8 cellular contexts compared by ENCODE assay signal in the genomic region with DNA sequence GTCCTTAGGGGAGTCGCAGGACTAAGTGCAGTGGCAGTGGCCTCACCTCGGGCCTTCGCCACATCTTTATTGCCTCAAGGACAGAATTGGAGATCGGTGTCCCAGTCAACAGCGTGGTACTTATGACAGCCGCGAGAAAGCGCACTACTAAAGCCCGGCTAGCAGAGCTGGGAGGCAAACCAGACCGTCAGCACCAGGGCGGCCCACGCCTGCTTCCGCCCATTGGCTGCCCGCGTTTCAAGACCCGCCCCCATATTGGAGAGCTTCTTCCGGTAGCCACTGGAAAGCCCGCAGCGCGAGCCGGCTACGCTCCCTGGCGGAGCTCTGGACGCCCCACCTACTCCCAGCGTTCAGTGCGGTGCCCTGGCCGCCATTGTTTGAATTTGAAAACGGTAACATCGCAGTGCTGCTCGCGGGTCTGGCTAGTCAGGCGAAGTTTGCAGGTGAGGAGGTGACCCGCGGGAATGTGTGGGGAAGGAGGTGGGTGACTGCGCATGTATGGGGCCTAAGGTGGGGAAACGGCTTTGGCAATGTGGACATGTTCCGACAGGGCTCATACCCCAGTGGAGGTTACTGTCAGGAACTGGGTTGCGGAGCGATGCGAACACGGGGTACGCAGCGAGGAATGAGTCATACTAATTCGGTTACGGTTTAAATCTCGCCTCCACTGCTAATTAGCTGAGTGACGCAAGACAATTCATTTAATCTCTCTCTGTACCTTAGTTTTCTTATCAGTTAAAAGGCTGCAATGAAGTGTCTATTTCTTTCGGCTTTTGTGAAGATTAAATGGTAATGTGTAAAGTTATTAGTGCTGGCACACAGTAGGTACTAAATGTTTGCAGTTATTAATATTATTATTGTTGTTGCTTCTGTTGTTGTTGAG. TPM values are rescaled to one million over a fixed set of nuclear protein-coding genes. Genes with fewer than 3 reads are reported as not detected.
A peak's percentile ranks its signal among the peaks of the same experiment; 100 is the strongest.
DNase-seq lines count a peak whose midpoint lies in the region; ATAC-seq, FAIRE-seq and TF ChIP-seq lines count a peak whose summit lies in the region.

A gene with protein sequence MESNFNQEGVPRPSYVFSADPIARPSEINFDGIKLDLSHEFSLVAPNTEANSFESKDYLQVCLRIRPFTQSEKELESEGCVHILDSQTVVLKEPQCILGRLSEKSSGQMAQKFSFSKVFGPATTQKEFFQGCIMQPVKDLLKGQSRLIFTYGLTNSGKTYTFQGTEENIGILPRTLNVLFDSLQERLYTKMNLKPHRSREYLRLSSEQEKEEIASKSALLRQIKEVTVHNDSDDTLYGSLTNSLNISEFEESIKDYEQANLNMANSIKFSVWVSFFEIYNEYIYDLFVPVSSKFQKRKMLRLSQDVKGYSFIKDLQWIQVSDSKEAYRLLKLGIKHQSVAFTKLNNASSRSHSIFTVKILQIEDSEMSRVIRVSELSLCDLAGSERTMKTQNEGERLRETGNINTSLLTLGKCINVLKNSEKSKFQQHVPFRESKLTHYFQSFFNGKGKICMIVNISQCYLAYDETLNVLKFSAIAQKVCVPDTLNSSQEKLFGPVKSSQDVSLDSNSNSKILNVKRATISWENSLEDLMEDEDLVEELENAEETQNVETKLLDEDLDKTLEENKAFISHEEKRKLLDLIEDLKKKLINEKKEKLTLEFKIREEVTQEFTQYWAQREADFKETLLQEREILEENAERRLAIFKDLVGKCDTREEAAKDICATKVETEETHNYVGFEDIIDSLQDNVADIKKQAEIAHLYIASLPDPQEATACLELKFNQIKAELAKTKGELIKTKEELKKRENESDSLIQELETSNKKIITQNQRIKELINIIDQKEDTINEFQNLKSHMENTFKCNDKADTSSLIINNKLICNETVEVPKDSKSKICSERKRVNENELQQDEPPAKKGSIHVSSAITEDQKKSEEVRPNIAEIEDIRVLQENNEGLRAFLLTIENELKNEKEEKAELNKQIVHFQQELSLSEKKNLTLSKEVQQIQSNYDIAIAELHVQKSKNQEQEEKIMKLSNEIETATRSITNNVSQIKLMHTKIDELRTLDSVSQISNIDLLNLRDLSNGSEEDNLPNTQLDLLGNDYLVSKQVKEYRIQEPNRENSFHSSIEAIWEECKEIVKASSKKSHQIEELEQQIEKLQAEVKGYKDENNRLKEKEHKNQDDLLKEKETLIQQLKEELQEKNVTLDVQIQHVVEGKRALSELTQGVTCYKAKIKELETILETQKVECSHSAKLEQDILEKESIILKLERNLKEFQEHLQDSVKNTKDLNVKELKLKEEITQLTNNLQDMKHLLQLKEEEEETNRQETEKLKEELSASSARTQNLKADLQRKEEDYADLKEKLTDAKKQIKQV (N-terminal part only) (plus strand): TSS at position 353 of the 883 bp plus-strand sequence. CDS start 3,705 bp downstream, outside the sequence.

- H3K9me3 Mint-ChIP-seq in activated naive CD8-positive, alpha-beta T cell treated with anti-CD3 and anti-CD28 coated beads, Interleukin-2, amount 50 U/mL, for 24 hours, result no peaks in the 10 kb centered on the region

- H3K36me3 ChIP-seq in pancreas (no peaks in the 10 kb centered on the region), tibial nerve (no peaks in the 10 kb centered on the region)

- H3K27me3 ChIP-seq in pancreas, result no peaks in the 10 kb centered on the region
- H3K27me3 ChIP-seq in tibial nerve, result no peaks in the 10 kb centered on the region

- H3K4me1 Mint-ChIP-seq in activated naive CD8-positive, alpha-beta T cell treated with anti-CD3 and anti-CD28 coated beads, Interleukin-2, amount 50 U/mL, for 24 hours, result peaks cover 46% of the 10 kb centered on the region

- H3K4me1 ChIP-seq in pancreas, result peaks cover 0 to 5% (median 5%) of the 10 kb centered on the region in 3 donors
- peaks cover 0 to 19% (median 8%) of the 10 kb centered on the region in 4 donors for H3K4me1 ChIP-seq in tibial nerve

- DNase-seq in NCI-H1417 treated with DMSO at 0.1 percent for 48 hours (lab: John Stamatoyannopoulos, UW) (peak; percentile 78), SW480 (ENCODE audit: low spot score) (peak; percentile 97), Right ventricle myocardium superior (peak; percentile 97), pancreas (peak; percentile 94 to 98 (median 96)), tibial nerve (ENCODE audit: low spot score in 2 of 2) (peak; percentile 84 to 88)
- peak; percentile 92 for DNase-seq in activated naive CD8-positive, alpha-beta T cell treated with anti-CD3 and anti-CD28 coated beads, Interleukin-2, amount 50 U/mL, for 24 hours

- peak; percentile 97 for FAIRE-seq in pancreas (lab: Jason Lieb, UNC)

- H3K27ac ChIP-seq in pancreas, result peak within 1 kb of the TSS; percentile 42 to 85 (median 82)
- peak within 1 kb of the TSS; percentile 66 to 89 (median 84) for H3K27ac ChIP-seq in tibial nerve

- H3K27me3 Mint-ChIP-seq in activated naive CD8-positive, alpha-beta T cell treated with anti-CD3 and anti-CD28 coated beads, Interleukin-2, amount 50 U/mL, for 24 hours, result no peaks in the 10 kb centered on the region

- H3K9me3 ChIP-seq in pancreas (no peaks in the 10 kb centered on the region), tibial nerve (no peaks in the 10 kb centered on the region)

- 0% methylated on average over 48 of the region's 48 CpGs for WGBS in pancreas, 2 donors
- WGBS in tibial nerve, 2 donors, result 1% methylated on average over 31 to 34 of the region's 48 CpGs

- peak within 1 kb of the TSS; percentile 97 for H3K4me3 Mint-ChIP-seq in activated naive CD8-positive, alpha-beta T cell treated with anti-CD3 and anti-CD28 coated beads, Interleukin-2, amount 50 U/mL, for 24 hours

- TF ChIP-seq CTCF in GM12875 (IDR thresholded peaks at IDR 0.05; ENCODE audit: borderline replicate concordance, insufficient read depth, low read depth, low read length) (no peak), pancreas (IDR thresholded peaks at IDR 0.05) (peak in 2 of 4 donors; percentile 14 to 24), tibial nerve (IDR thresholded peaks at IDR 0.05) (peak; percentile 33 to 75 (median 53))

- peaks cover 11% of the 10 kb centered on the region for H3K36me3 Mint-ChIP-seq in activated naive CD8-positive, alpha-beta T cell treated with anti-CD3 and anti-CD28 coated beads, Interleukin-2, amount 50 U/mL, for 24 hours (ENCODE audit: low read depth)

- TF ChIP-seq EP300 in tibial nerve (IDR thresholded peaks at IDR 0.05), result peak; percentile 48 to 84

- H3K27ac Mint-ChIP-seq in activated naive CD8-positive, alpha-beta T cell treated with anti-CD3 and anti-CD28 coated beads, Interleukin-2, amount 50 U/mL, for 24 hours, result peak within 1 kb of the TSS; percentile 97

- H3K4me3 ChIP-seq in GM12875 (ENCODE audit: low read depth, low read length) (peak within 1 kb of the TSS; percentile 79), pancreas (peak within 1 kb of the TSS; percentile 48 to 70 (median 54)), tibial nerve (peak within 1 kb of the TSS; percentile 63 to 76 (median 71))

- ATAC-seq in HG02798 (IDR thresholded peaks at IDR 0.05; ENCODE audit: poor library complexity, unreplicated experiment), result peak; percentile 99
- peak; percentile 97 for ATAC-seq in activated naive CD8-positive, alpha-beta T cell treated with anti-CD3 and anti-CD28 coated beads, Interleukin-2, amount 50 U/mL, for 24 hours
- ATAC-seq in Right ventricle myocardium superior (ENCODE audit: poor library complexity), result peak; percentile 100
- ATAC-seq in pancreas, result peak; percentile 100

- TF ChIP-seq POLR2A in tibial nerve (IDR thresholded peaks at IDR 0.05), result peak in 1 of 2 donors; percentile 66

- intact Hi-C loops in Right ventricle myocardium superior (cut with DNase I) (loop anchor here (10.0 kb wide), 1 partner anchor 277 kb away; no protein-coding TSS in a partner anchor), pancreas (cut with DNase I) (no loop called here)

RNA-seq across cellular contexts. Expression of the gene that starts here (rescaled TPM):
- 2.6 TPM for total RNA-seq in Right ventricle myocardium superior
- 1 to 10 TPM in 5 of 6 donors, under 1 TPM in 1; 0.60 to 2.5 (median 1.8) TPM for total RNA-seq in pancreas
- polyA plus RNA-seq in pancreas, result under 1 TPM; 0.34 to 0.99 TPM
- 1 to 10 TPM; 1.6 to 4.8 (median 2.3) TPM for total RNA-seq in tibial nerve

Comparison
In these comparisons a context has a peak if more than half of its experiments do, and no peak if none do; other contexts are left out.
1. Peak in every context shown above with its lines: DNase-seq, ATAC-seq, H3K4me3 ChIP-seq and H3K27ac ChIP-seq.